ENCODE assay signal across 9 cellular contexts in the genomic region with DNA sequence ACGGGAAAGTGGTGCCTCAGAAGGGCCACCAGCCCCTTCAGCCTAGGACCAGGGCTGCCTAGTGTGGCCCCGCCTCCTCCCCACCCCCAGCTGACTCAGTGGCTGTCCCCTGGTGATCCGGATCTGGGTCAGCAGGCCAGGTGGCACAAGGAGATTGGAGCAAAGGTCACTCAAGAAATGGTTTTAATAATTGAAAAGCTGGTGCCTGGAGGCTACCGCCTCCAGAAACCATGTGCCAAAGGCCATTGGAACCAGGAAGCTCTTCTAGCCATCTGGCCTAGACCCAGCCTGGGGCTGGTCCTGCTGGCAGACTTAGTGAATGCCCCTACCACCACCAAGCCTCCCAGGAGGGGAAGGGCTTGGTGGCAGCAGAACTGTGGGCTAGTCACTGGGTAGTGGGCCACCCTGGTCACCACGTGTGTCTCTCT. TPM values are rescaled to one million over a fixed set of nuclear protein-coding genes. Genes with fewer than 3 reads are reported as not detected.
A peak's percentile ranks its signal among the peaks of the same experiment; 100 is the strongest.
DNase-seq lines count a peak whose midpoint lies in the region; ATAC-seq and TF ChIP-seq lines count a peak whose summit lies in the region.
"Had no signal": no experiment of that assay in that cellular context is flagged by ENCODE, and none has a peak within 500 bp of the region (broad histone marks: within the 10 kb centered on the region; RNA-seq: fewer than 3 reads in every experiment).

No MANE protein-coding gene starts in this region.

- no peaks in the 10 kb centered on the region for H3K9me3 ChIP-seq in Karpas-422 (ENCODE audit: low read length)
- no peaks in the 10 kb centered on the region for H3K9me3 ChIP-seq in body of pancreas
- no peaks in the 10 kb centered on the region for H3K9me3 ChIP-seq in osteoblast (ENCODE audit: low read depth, low read length)

- peak overlapping the region; percentile 84 for H3K9ac ChIP-seq in Karpas-422 (ENCODE audit: low read length)

- DNase-seq in GM06990 (ENCODE audit: extremely low read depth, insufficient read length) = no peak
- DNase-seq in Karpas-422 = no peak
- DNase-seq in body of pancreas = peak; percentile 48 to 71 (median 62)
- DNase-seq in osteoblast (ENCODE audit: insufficient read length, low spot score, missing footprints) = peak; percentile 46
- no peak for DNase-seq in NCI-H1694 treated with DMSO at 0.1 percent for 48 hours (lab: John Stamatoyannopoulos, UW)
- no peak for DNase-seq in left lobe of liver (ENCODE audit: low spot score)

- no peaks in the 10 kb centered on the region for H3K9me2 ChIP-seq in Karpas-422 (replicated peaks; ENCODE audit: insufficient read depth, low read length)

- peak overlapping the region; percentile 98 for H3K4me3 ChIP-seq in GM06990 (replicated peaks; ENCODE audit: low read depth, low read length)
- H3K4me3 ChIP-seq in Karpas-422 (ENCODE audit: low read length) = peak overlapping the region; percentile 79
- H3K4me3 ChIP-seq in body of pancreas = no peak overlapping the region
- H3K4me3 ChIP-seq in osteoblast (ENCODE audit: insufficient read depth, low read length) = no peak overlapping the region

- peaks cover 17% of the 10 kb centered on the region for H3K79me2 ChIP-seq in Karpas-422 (ENCODE audit: low read length)
- H3K79me2 ChIP-seq in osteoblast (ENCODE audit: insufficient read depth, low read length) = peaks cover 17% of the 10 kb centered on the region

- H3K27me3 ChIP-seq in GM06990 (replicated peaks; ENCODE audit: control insufficient read depth, insufficient read depth, low read length) = no peaks in the 10 kb centered on the region
- H3K27me3 ChIP-seq in Karpas-422 (ENCODE audit: low read length) = no peaks in the 10 kb centered on the region
- no peaks in the 10 kb centered on the region for H3K27me3 ChIP-seq in body of pancreas
- no peaks in the 10 kb centered on the region for H3K27me3 ChIP-seq in osteoblast (ENCODE audit: insufficient read depth, low read length)

- H2AFZ ChIP-seq in Karpas-422 (ENCODE audit: low read length) = peak overlapping the region; percentile 21; the same call in 1 of the 2 replicates
- no peak overlapping the region for H2AFZ ChIP-seq in osteoblast (ENCODE audit: low read length)

- H3K4me1 ChIP-seq in Karpas-422 (ENCODE audit: low read length) = peaks cover 46% of the 10 kb centered on the region
- H3K4me1 ChIP-seq in body of pancreas = peaks cover 62% of the 10 kb centered on the region
- peaks cover 39% of the 10 kb centered on the region for H3K4me1 ChIP-seq in osteoblast (ENCODE audit: insufficient read depth, low read length)

- no peak for ATAC-seq in body of pancreas
- no peak for ATAC-seq in HG03095 (IDR thresholded peaks at IDR 0.05; ENCODE audit: unreplicated experiment)
- no peak for ATAC-seq in HG03025 (IDR thresholded peaks at IDR 0.05; ENCODE audit: low FRiP score, unreplicated experiment)
- no peak for ATAC-seq in left lobe of liver
- ATAC-seq: activated CD4-positive, CD25-positive, alpha-beta regulatory T cell treated with anti-CD3 and anti-CD28 coated beads, Interleukin-2, amount 50 U/mL, for 24 hours had no signal

- no peak for TF ChIP-seq POLR2A in body of pancreas (IDR thresholded peaks at IDR 0.05)

- intact Hi-C loops in body of pancreas (cut with DNase I) = no loop called here

- no peaks in the 10 kb centered on the region for H4K20me1 ChIP-seq in Karpas-422 (ENCODE audit: insufficient read depth, low read depth, low read length)
- H4K20me1 ChIP-seq in osteoblast (ENCODE audit: insufficient read depth, low read length) = peaks cover 3% of the 10 kb centered on the region

- peaks cover 24% of the 10 kb centered on the region for H3K36me3 ChIP-seq in GM06990 (ENCODE audit: control insufficient read depth, insufficient read depth, low read length)
- 0 out of 2 replicates have a peak, but pooled peaks cover 8% of the 10 kb centered on the region for H3K36me3 ChIP-seq in Karpas-422 (ENCODE audit: insufficient read depth, low read length)
- peaks cover 0 to 5% of the 10 kb centered on the region in 2 donors for H3K36me3 ChIP-seq in body of pancreas (replicated peaks in 1 of 2; ENCODE audit: insufficient read depth in 1 of 2, low read depth in 2 of 2)
- H3K36me3 ChIP-seq in osteoblast (ENCODE audit: insufficient read depth, low read length) = peaks cover 16% of the 10 kb centered on the region

- peak overlapping the region; percentile 88 for H3K27ac ChIP-seq in Karpas-422 (ENCODE audit: low read length)
- peak overlapping the region; percentile 70 to 78 (median 76) for H3K27ac ChIP-seq in body of pancreas
- peak overlapping the region; percentile 12 for H3K27ac ChIP-seq in osteoblast (ENCODE audit: low read depth, low read length)

- TF ChIP-seq CTCF in GM06990 (IDR thresholded peaks at IDR 0.05; ENCODE audit: insufficient read depth, low read length, poor library complexity, severe bottlenecking) = no peak
- no peak for TF ChIP-seq CTCF in body of pancreas (IDR thresholded peaks at IDR 0.05)
- TF ChIP-seq CTCF in osteoblast (IDR thresholded peaks at IDR 0.05; ENCODE audit: extremely low read depth, low read depth, low read length) = no peak

- H3K4me2 ChIP-seq in Karpas-422 (ENCODE audit: low read depth, low read length, poor library complexity, severe bottlenecking) (peak overlapping the region; percentile 76), osteoblast (ENCODE audit: insufficient read depth, low read length) (no peak overlapping the region)

- 40 to 43% methylated on average over 3 to 5 of the region's 5 CpGs for WGBS in body of pancreas, 2 donors

RNA-seq across cellular contexts. Expression of gene ST6GALNAC4, which starts 1.5 kb away (rescaled TPM):
- total RNA-seq in Karpas-422 (2014; rRNA removed; shearing (Covaris generic); ENCODE audit: low replicate concordance) = 23.5 and 41.6 TPM in 2 replicates
- total RNA-seq in body of pancreas (10 to 100 TPM; 36.6 to 63.8 TPM), osteoblast (29.5 and 33.7 TPM in 2 replicates), left lobe of liver (5.9 TPM)

RNA-seq across cellular contexts. Expression of gene PIP5KL1, which starts 15.2 kb away (rescaled TPM):
- 2.7 and 3.1 TPM in 2 replicates for total RNA-seq in Karpas-422 (2014; rRNA removed; shearing (Covaris generic); ENCODE audit: low replicate concordance)
- total RNA-seq in body of pancreas (1 to 10 TPM; 1.3 to 2.6 TPM), osteoblast (2.2 and 3.5 TPM in 2 replicates), left lobe of liver (0.40 TPM)

RNA-seq across cellular contexts. Expression of gene ST6GALNAC6, which starts 15.9 kb away (rescaled TPM):
- 21.7 and 55.7 TPM in 2 replicates for total RNA-seq in Karpas-422 (2014; rRNA removed; shearing (Covaris generic); ENCODE audit: low replicate concordance)
- total RNA-seq in body of pancreas (10 to 100 TPM; 46.1 to 66.7 TPM), osteoblast (52.7 and 53.2 TPM in 2 replicates), left lobe of liver (35.2 TPM)

RNA-seq across cellular contexts. Expression of gene DPM2, which starts 22.3 kb away (rescaled TPM):
- 21.5 and 34.4 TPM in 2 replicates for total RNA-seq in Karpas-422 (2014; rRNA removed; shearing (Covaris generic); ENCODE audit: low replicate concordance)
- 10 to 100 TPM; 23.3 to 39.9 TPM for total RNA-seq in body of pancreas
- 10.1 and 11.5 TPM in 2 replicates for total RNA-seq in osteoblast
- 12.4 TPM for total RNA-seq in left lobe of liver

RNA-seq across cellular contexts. Expression of gene AK1, which starts 37.9 kb away (rescaled TPM):
- 1.0 and 32.6 TPM in 2 replicates for total RNA-seq in Karpas-422 (2014; rRNA removed; shearing (Covaris generic); ENCODE audit: low replicate concordance)
- total RNA-seq in body of pancreas (10 to 100 TPM in 1 of 2 donors, 1 to 10 TPM in 1; 8.8 to 23.7 TPM), osteoblast (100 and 106 TPM in 2 replicates), left lobe of liver (42.6 TPM)

Comparison
In these comparisons a context has a peak if more than half of its experiments do, and no peak if none do; other contexts are left out.
1. DNase-seq: peak in body of pancreas (4 of 4) and osteoblast (single experiment); none in GM06990 (single experiment), Karpas-422 (single experiment), NCI-H1694 treated with DMSO at 0.1 percent for 48 hours (single experiment) and left lobe of liver (single experiment).
2. H3K4me3 ChIP-seq: peak in GM06990 (single experiment) and Karpas-422 (single experiment); none in body of pancreas (0 of 2) and osteoblast (single experiment).
3. H3K27ac ChIP-seq: peak in every context shown above with its lines; median percentile 88 in Karpas-422; 76 in body of pancreas; 12 in osteoblast.